In the genomic region with DNA sequence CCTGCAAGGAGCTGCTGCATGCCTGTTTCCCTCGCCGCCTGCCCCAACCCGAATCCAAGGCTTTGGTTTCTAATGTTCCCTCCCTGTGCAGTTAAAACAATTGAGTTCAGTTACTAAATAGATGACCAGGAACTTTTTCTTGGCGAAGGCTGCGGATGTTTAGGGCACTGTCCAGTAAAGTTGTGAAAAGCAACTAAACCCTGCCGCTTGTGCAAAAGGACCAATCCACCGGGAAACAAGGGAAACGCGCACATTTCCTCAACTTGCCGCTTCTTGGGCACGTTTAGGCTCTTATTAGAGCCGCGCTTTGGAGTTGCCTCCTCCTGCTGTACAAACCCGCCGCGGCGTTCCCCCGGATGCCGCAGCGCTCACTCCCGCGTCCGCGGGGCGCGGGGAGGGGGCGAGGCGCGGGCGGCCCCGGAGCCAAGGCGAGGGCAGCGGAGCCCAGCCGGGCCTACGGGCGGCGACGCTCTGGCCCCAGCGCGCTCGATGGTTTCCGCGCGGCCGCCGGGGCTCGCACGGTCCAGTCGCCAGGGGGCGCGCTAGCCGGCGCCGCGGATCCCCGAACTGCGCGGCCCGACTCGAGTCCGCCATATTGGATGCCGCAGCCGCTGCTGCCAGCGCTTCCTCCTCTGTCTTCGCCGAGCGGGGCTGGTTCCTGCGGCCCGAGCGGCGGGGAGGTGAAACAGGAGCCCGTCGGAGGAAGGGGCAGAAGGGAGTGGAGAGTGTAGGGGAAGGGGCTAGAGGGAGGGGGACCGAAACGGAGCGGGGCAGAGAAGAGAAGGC, we compare ENCODE assay signal across 1 cellular context.
TF ChIP-seq lines count a peak whose summit lies in the region.

Gene SCAF8 (plus strand): TSS at position 593 of the 786 bp plus-strand sequence. CDS start 485 bp downstream, outside the sequence.

TF ChIP-seq in HepG2, 621 proteins besides CTCF, POLR2A, EP300 and RAD21 (continued from another document and continues in another):
- peak; percentile 88 for TF ChIP-seq UBTF (CRISPR knock-in tag; IDR thresholded peaks at IDR 0.05)
- TF ChIP-seq XBP1 (CRISPR knock-in tag; IDR thresholded peaks at IDR 0.05) = no peak
- TF ChIP-seq ZNF510 (CRISPR knock-in tag; IDR thresholded peaks at IDR 0.05; ENCODE audit: low read depth) = no peak
- TF ChIP-seq SOX6 (IDR thresholded peaks at IDR 0.05) = no peak
- TF ChIP-seq SOX6 (CRISPR knock-in tag; IDR thresholded peaks at IDR 0.05) = peak; percentile 60
- TF ChIP-seq ZBTB7B (CRISPR knock-in tag; IDR thresholded peaks at IDR 0.05) = 0 out of 2 replicates have a peak, but pooled peaks have one; percentile 14
- peak; percentile 87 for TF ChIP-seq ZNF605 (CRISPR knock-in tag; IDR thresholded peaks at IDR 0.05)
- peak; percentile 74 for TF ChIP-seq NFRKB (IDR thresholded peaks at IDR 0.05)
- peak; percentile 89 for TF ChIP-seq NFAT5 (CRISPR knock-in tag; IDR thresholded peaks at IDR 0.05)
- peak; percentile 89; the same call in 1 of the 2 replicates for TF ChIP-seq ZXDC (CRISPR knock-in tag; IDR thresholded peaks at IDR 0.05)
- TF ChIP-seq HNRNPH1 (optimal IDR thresholded peaks at IDR 0.05; ENCODE audit: low read depth, low read length) = no peak
- TF ChIP-seq EEA1 (CRISPR knock-in tag; IDR thresholded peaks at IDR 0.05; ENCODE audit: borderline replicate concordance) = no peak; the same call in 1 of the 2 replicates
- TF ChIP-seq HOXA5 (CRISPR knock-in tag; IDR thresholded peaks at IDR 0.05) = 0 out of 2 replicates have a peak, but pooled peaks have one; percentile 59
- TF ChIP-seq ZNF329 (CRISPR knock-in tag; IDR thresholded peaks at IDR 0.05; ENCODE audit: low read depth) = peak; percentile 80; the same call in 1 of the 2 replicates
- TF ChIP-seq ZGPAT (CRISPR knock-in tag; IDR thresholded peaks at IDR 0.05) = no peak; the same call in 1 of the 2 replicates
- TF ChIP-seq ZBTB26 (CRISPR knock-in tag; IDR thresholded peaks at IDR 0.05; ENCODE audit: borderline replicate concordance) = 0 out of 2 replicates have a peak, but pooled peaks have one; percentile 30
- TF ChIP-seq TOE1 (CRISPR knock-in tag; IDR thresholded peaks at IDR 0.05) = no peak; the same call in 1 of the 2 replicates
- TF ChIP-seq ZNF772 (CRISPR knock-in tag; IDR thresholded peaks at IDR 0.05) = 0 out of 2 replicates have a peak, but pooled peaks have one; percentile 42
- TF ChIP-seq BORCS8-MEF2B (CRISPR knock-in tag; IDR thresholded peaks at IDR 0.05) = peak; percentile 34
- no peak for TF ChIP-seq FOXK2 (IDR thresholded peaks at IDR 0.05)
- TF ChIP-seq, protein P1, sequence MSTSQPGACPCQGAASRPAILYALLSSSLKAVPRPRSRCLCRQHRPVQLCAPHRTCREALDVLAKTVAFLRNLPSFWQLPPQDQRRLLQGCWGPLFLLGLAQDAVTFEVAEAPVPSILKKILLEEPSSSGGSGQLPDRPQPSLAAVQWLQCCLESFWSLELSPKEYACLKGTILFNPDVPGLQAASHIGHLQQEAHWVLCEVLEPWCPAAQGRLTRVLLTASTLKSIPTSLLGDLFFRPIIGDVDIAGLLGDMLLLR (CRISPR knock-in tag; IDR thresholded peaks at IDR 0.05) = no peak; the same call in 1 of the 2 replicates
- TF ChIP-seq ZKSCAN5 (CRISPR knock-in tag; IDR thresholded peaks at IDR 0.05) = no peak
- no peak for TF ChIP-seq ZNF549 (CRISPR knock-in tag; IDR thresholded peaks at IDR 0.05)
- peak; percentile 74 for TF ChIP-seq PHF21A (CRISPR knock-in tag; IDR thresholded peaks at IDR 0.05)
- TF ChIP-seq ZNF740 (CRISPR knock-in tag; IDR thresholded peaks at IDR 0.05) = 0 out of 2 replicates have a peak, but pooled peaks have one; percentile 11
- TF ChIP-seq ASH2L (IDR thresholded peaks at IDR 0.05; ENCODE audit: insufficient read length, low read depth, low read length) = peak; percentile 94
- TF ChIP-seq SP5 (CRISPR knock-in tag; IDR thresholded peaks at IDR 0.05; ENCODE audit: borderline replicate concordance, low read depth) = no peak; the same call in 1 of the 2 replicates
- TF ChIP-seq, protein P2, sequence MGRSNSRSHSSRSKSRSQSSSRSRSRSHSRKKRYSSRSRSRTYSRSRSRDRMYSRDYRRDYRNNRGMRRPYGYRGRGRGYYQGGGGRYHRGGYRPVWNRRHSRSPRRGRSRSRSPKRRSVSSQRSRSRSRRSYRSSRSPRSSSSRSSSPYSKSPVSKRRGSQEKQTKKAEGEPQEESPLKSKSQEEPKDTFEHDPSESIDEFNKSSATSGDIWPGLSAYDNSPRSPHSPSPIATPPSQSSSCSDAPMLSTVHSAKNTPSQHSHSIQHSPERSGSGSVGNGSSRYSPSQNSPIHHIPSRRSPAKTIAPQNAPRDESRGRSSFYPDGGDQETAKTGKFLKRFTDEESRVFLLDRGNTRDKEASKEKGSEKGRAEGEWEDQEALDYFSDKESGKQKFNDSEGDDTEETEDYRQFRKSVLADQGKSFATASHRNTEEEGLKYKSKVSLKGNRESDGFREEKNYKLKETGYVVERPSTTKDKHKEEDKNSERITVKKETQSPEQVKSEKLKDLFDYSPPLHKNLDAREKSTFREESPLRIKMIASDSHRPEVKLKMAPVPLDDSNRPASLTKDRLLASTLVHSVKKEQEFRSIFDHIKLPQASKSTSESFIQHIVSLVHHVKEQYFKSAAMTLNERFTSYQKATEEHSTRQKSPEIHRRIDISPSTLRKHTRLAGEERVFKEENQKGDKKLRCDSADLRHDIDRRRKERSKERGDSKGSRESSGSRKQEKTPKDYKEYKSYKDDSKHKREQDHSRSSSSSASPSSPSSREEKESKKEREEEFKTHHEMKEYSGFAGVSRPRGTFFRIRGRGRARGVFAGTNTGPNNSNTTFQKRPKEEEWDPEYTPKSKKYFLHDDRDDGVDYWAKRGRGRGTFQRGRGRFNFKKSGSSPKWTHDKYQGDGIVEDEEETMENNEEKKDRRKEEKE (IDR thresholded peaks at IDR 0.05) = no peak
- no peak for TF ChIP-seq SMAD3 (CRISPR knock-in tag; IDR thresholded peaks at IDR 0.05)
- TF ChIP-seq, protein P3, sequence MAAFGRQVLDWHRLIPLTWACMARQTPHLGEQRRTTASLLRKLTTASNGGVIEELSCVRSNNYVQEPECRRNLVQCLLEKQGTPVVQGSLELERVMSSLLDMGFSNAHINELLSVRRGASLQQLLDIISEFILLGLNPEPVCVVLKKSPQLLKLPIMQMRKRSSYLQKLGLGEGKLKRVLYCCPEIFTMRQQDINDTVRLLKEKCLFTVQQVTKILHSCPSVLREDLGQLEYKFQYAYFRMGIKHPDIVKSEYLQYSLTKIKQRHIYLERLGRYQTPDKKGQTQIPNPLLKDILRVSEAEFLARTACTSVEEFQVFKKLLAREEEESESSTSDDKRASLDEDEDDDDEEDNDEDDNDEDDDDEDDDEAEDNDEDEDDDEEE (CRISPR knock-in tag; IDR thresholded peaks at IDR 0.05) = 0 out of 2 replicates have a peak, but pooled peaks have one; percentile 20
- TF ChIP-seq RBFOX2 (IDR thresholded peaks at IDR 0.05; ENCODE audit: low read depth, low read length) = peak; percentile 92
- TF ChIP-seq ZNF260 (CRISPR knock-in tag; IDR thresholded peaks at IDR 0.05; ENCODE audit: borderline replicate concordance, low read depth) = no peak
- no peak for TF ChIP-seq SYNCRIP (IDR thresholded peaks at IDR 0.05; ENCODE audit: insufficient read depth, low read depth, low read length)
- TF ChIP-seq, protein P4, sequence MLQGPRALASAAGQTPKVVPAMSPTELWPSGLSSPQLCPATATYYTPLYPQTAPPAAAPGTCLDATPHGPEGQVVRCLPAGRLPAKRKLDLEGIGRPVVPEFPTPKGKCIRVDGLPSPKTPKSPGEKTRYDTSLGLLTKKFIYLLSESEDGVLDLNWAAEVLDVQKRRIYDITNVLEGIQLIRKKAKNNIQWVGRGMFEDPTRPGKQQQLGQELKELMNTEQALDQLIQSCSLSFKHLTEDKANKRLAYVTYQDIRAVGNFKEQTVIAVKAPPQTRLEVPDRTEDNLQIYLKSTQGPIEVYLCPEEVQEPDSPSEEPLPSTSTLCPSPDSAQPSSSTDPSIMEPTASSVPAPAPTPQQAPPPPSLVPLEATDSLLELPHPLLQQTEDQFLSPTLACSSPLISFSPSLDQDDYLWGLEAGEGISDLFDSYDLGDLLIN (CRISPR knock-in tag; IDR thresholded peaks at IDR 0.05; ENCODE audit: borderline replicate concordance) = peak; percentile 82; the same call in 1 of the 2 replicates
- TF ChIP-seq ZNF34 (CRISPR knock-in tag; IDR thresholded peaks at IDR 0.05; ENCODE audit: borderline replicate concordance) = peak; percentile 70; the same call in 1 of the 2 replicates
